1 cellular context compared by ENCODE assay signal in the genomic region with DNA sequence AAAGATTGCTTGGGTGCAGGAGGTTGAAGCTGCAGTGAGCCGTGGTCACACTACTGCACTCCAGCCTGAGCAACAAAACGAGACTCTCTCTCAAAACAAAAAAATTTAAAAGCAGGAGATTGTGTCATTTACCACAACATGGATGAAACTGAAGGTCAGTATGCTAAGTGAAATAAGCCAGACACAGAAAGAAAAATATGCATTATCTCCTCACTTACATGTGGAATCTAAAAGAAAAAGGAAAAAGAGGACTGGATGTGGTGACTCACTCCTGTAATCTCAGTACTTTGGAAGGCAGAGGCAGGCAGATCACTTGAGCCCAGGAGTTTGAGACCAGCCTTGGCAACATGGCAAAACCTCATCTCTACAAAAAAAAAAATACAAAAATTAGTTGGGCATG.
A peak's percentile ranks its signal among the peaks of the same experiment; 100 is the strongest.
TF ChIP-seq lines count a peak whose summit lies in the region.

No MANE protein-coding gene starts in this region.

TF ChIP-seq in SK-N-SH treated with all-trans-retinoic acid at 6 μM for 48 hours, 23 proteins besides CTCF, POLR2A, EP300 and RAD21:
- TF ChIP-seq, protein P1, sequence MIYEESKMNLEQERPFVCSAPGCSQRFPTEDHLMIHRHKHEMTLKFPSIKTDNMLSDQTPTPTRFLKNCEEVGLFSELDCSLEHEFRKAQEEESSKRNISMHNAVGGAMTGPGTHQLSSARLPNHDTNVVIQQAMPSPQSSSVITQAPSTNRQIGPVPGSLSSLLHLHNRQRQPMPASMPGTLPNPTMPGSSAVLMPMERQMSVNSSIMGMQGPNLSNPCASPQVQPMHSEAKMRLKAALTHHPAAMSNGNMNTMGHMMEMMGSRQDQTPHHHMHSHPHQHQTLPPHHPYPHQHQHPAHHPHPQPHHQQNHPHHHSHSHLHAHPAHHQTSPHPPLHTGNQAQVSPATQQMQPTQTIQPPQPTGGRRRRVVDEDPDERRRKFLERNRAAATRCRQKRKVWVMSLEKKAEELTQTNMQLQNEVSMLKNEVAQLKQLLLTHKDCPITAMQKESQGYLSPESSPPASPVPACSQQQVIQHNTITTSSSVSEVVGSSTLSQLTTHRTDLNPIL (CRISPR knock-in tag; IDR thresholded peaks at IDR 0.05; ENCODE audit: low read depth), result peak; percentile 67; the same call in 1 of the 2 replicates
- TF ChIP-seq, protein P2, sequence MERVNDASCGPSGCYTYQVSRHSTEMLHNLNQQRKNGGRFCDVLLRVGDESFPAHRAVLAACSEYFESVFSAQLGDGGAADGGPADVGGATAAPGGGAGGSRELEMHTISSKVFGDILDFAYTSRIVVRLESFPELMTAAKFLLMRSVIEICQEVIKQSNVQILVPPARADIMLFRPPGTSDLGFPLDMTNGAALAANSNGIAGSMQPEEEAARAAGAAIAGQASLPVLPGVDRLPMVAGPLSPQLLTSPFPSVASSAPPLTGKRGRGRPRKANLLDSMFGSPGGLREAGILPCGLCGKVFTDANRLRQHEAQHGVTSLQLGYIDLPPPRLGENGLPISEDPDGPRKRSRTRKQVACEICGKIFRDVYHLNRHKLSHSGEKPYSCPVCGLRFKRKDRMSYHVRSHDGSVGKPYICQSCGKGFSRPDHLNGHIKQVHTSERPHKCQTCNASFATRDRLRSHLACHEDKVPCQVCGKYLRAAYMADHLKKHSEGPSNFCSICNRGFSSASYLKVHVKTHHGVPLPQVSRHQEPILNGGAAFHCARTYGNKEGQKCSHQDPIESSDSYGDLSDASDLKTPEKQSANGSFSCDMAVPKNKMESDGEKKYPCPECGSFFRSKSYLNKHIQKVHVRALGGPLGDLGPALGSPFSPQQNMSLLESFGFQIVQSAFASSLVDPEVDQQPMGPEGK (CRISPR knock-in tag; IDR thresholded peaks at IDR 0.05; ENCODE audit: borderline replicate concordance), result no peak
- peak; percentile 91 for TF ChIP-seq ISL1 (CRISPR knock-in tag; IDR thresholded peaks at IDR 0.05)
- peak; percentile 28; the same call in 1 of the 2 replicates for TF ChIP-seq TCF4 (CRISPR knock-in tag; IDR thresholded peaks at IDR 0.05; ENCODE audit: borderline replicate concordance)
- peak; percentile 61; the same call in 1 of the 2 replicates for TF ChIP-seq GLIS3 (CRISPR knock-in tag; IDR thresholded peaks at IDR 0.05)
